Comparison of ENCODE assay signal across 7 cellular contexts in genomic region chr12:54560374-54560858, GRCh38. TPM values are rescaled to one million over a fixed set of nuclear protein-coding genes. Genes with fewer than 3 reads are reported as not detected.
DNase-seq lines count a peak whose midpoint lies in the region; ATAC-seq and TF ChIP-seq lines count a peak whose summit lies in the region.

No MANE protein-coding gene starts in this region.

- no peaks in the 10 kb centered on the region for H3K36me3 Mint-ChIP-seq in activated T-cell treated with anti-CD3 and anti-CD28 coated beads, Interleukin-2, amount 50 U/mL, for 24 hours (ENCODE audit: low read depth)

- H3K9ac ChIP-seq in muscle layer of colon (ENCODE audit: low read length): peak overlapping the region; percentile 6

- TF ChIP-seq EP300 in esophagus muscularis mucosa (IDR thresholded peaks at IDR 0.05): no peak

- H3K27me3 Mint-ChIP-seq in activated T-cell treated with anti-CD3 and anti-CD28 coated beads, Interleukin-2, amount 50 U/mL, for 24 hours: no peaks in the 10 kb centered on the region

- TF ChIP-seq CTCF in esophagus muscularis mucosa (IDR thresholded peaks at IDR 0.05): no peak

- H3K27me3 ChIP-seq in esophagus muscularis mucosa: peaks cover 0 to 3% (median under 1%) of the 10 kb centered on the region in 4 donors
- no peaks in the 10 kb centered on the region for H3K27me3 ChIP-seq in muscle layer of colon (ENCODE audit: control insufficient read depth in 1 of 2, insufficient read depth in 2 of 2, low read length in 2 of 2)

- H3K9me3 Mint-ChIP-seq in activated T-cell treated with anti-CD3 and anti-CD28 coated beads, Interleukin-2, amount 50 U/mL, for 24 hours: no peaks in the 10 kb centered on the region

- DNase-seq in NCI-H748 treated with DMSO at 0.1 percent for 48 hours (lab: John Stamatoyannopoulos, UW) (peak; percentile 82), esophagus muscularis mucosa (ENCODE audit: extremely low spot score) (peak; percentile 97)
- DNase-seq in activated T-cell treated with anti-CD3 and anti-CD28 coated beads, Interleukin-2, amount 50 U/mL, for 24 hours: peak; percentile 85
- peak; percentile 43 to 59 for DNase-seq in stimulated activated CD8-positive, alpha-beta memory T cell treated with anti-CD3 and anti-CD28 coated beads, Interleukin-7, amount 100 ng/mL, for 1 hour (ENCODE audit: low read depth in 2 of 2)

- peak overlapping the region; percentile 50 to 78 (median 74) for H3K27ac ChIP-seq in esophagus muscularis mucosa (replicated peaks in 1 of 4)
- H3K27ac ChIP-seq in muscle layer of colon (ENCODE audit: low read depth, low read length): peak overlapping the region; percentile 82

- H3K4me3 Mint-ChIP-seq in activated T-cell treated with anti-CD3 and anti-CD28 coated beads, Interleukin-2, amount 50 U/mL, for 24 hours: peak overlapping the region; percentile 65

- intact Hi-C loops in esophagus muscularis mucosa (cut with DNase I): no loop called here

- ATAC-seq in GM18867 (IDR thresholded peaks at IDR 0.05; ENCODE audit: unreplicated experiment) (peak; percentile 99), HG02973 (IDR thresholded peaks at IDR 0.05; ENCODE audit: unreplicated experiment) (peak; percentile 98)

- H3K27ac Mint-ChIP-seq in activated T-cell treated with anti-CD3 and anti-CD28 coated beads, Interleukin-2, amount 50 U/mL, for 24 hours: peak overlapping the region; percentile 83

- no peaks in the 10 kb centered on the region for H3K9me3 ChIP-seq in esophagus muscularis mucosa
- no peaks in the 10 kb centered on the region for H3K9me3 ChIP-seq in muscle layer of colon (ENCODE audit: low read length)

- H3K36me3 ChIP-seq in esophagus muscularis mucosa (no peaks in the 10 kb centered on the region), muscle layer of colon (ENCODE audit: insufficient read depth, low read length) (no peaks in the 10 kb centered on the region)

- TF ChIP-seq POLR2A in esophagus muscularis mucosa (IDR thresholded peaks at IDR 0.05; ENCODE audit: low read depth): no peak

- WGBS in esophagus muscularis mucosa: 30% methylated on average over 14 of the region's 14 CpGs

- peak overlapping the region; percentile 35 to 49 (median 44) for H3K4me3 ChIP-seq in esophagus muscularis mucosa
- H3K4me3 ChIP-seq in muscle layer of colon (ENCODE audit: low read depth in 1 of 2, low read length in 2 of 2): peak overlapping the region; percentile 35 to 69

- H3K4me1 ChIP-seq in esophagus muscularis mucosa (peaks cover 0 to 62% (median 56%) of the 10 kb centered on the region in 4 donors), muscle layer of colon (ENCODE audit: insufficient read depth, low read length) (peaks cover 46% of the 10 kb centered on the region)

- peaks cover 31% of the 10 kb centered on the region for H3K4me1 Mint-ChIP-seq in activated T-cell treated with anti-CD3 and anti-CD28 coated beads, Interleukin-2, amount 50 U/mL, for 24 hours (ENCODE audit: low read depth)

RNA-seq across cellular contexts. Expression of gene PDE1B, which starts 11.0 kb away (rescaled TPM):
- 1 to 10 TPM; 4.5 to 9.7 (median 5.0) TPM for total RNA-seq in esophagus muscularis mucosa

RNA-seq across cellular contexts. Expression of gene PPP1R1A, which starts 28.0 kb away (rescaled TPM):
- 10 to 100 TPM in 1 of 4 donors, 1 to 10 TPM in 3; 3.6 to 10.2 (median 7.0) TPM for total RNA-seq in esophagus muscularis mucosa

Comparison
In these comparisons a context has a peak if more than half of its experiments do, and no peak if none do; other contexts are left out.
1. Peak in every context shown above with its lines: DNase-seq, ATAC-seq, H3K4me3 ChIP-seq and H3K27ac ChIP-seq.